In genomic region chr4:73244941-73245601, GRCh38 we compare ENCODE assay signal across 29 cellular contexts. TPM values are rescaled to one million over a fixed set of nuclear protein-coding genes. Genes with fewer than 3 reads are reported as not detected.
DNase-seq lines count a peak whose midpoint lies in the region; ATAC-seq, FAIRE-seq and TF ChIP-seq lines count a peak whose summit lies in the region.
"Had no signal": no experiment of that assay in that cellular context is flagged by ENCODE, and none has a peak within 500 bp of the region (broad histone marks: within the 10 kb centered on the region; RNA-seq: fewer than 3 reads in every experiment).

No MANE protein-coding gene starts in this region.

- DNase-seq in activated CD8-positive, alpha-beta T cell treated with anti-CD3 and anti-CD28 coated beads for 36 hours = no peak
- DNase-seq in activated CD8-positive, alpha-beta T cell treated with anti-CD3 and anti-CD28 coated beads, Interleukin-2, amount 10 ng/mL, durations not matched to agents 7 days and 5 days = no peak
- DNase-seq in D721Med (ENCODE audit: insufficient read length, low spot score) = no peak
- no peak for DNase-seq in endodermal cell
- no peak for DNase-seq in mucosa of descending colon
- no peak for DNase-seq in COLO829 (ENCODE audit: low spot score)
- no peak for DNase-seq in activated gamma-delta T cell (lab: John Stamatoyannopoulos, UW)
- DNase-seq: activated CD4-positive, alpha-beta T cell treated with anti-CD3 and anti-CD28 coated beads, Interleukin-2, amount 10 ng/mL, durations not matched to agents 7 days and 5 days; activated CD8-positive, alpha-beta memory T cell treated with anti-CD3 and anti-CD28 coated beads, Interleukin-2, amount 50 U/mL, for 48 hours; activated gamma-delta T cell treated with Interleukin-2 at 50 U/mL for 16 hours; anterior cingulate cortex; COR-L47; DMS79 treated with DMSO at 0.1 percent for 48 hours; H7; hypothalamus; islet precursor cell; NCI-H1694; NCI-H526 treated with DMSO at 0.1 percent for 48 hours; stimulated activated CD4-positive, alpha-beta T cell treated with anti-CD3 and anti-CD28 coated beads, Interleukin-4, amount 100 ng/mL, for 1 hour; stimulated activated naive B cell treated with anti-CD40 and anti-IgM and Interleukin-4, amounts not matched to agents 10 μg/mL and 1 μg/mL and 100 μg/mL, for 72 hours; T-helper 2 cell; testis had no signal

- no peak overlapping the region for H3K27ac ChIP-seq in endodermal cell (ENCODE audit: low read depth, low read length)
- H3K27ac ChIP-seq: A549, coronary artery, gastroesophageal sphincter, right atrium auricular region, testis, vagina had no signal

- H3K36me3 Mint-ChIP-seq in activated CD8-positive, alpha-beta T cell treated with anti-CD3 and anti-CD28 coated beads for 36 hours (ENCODE audit: low read depth) = peaks cover 29% of the 10 kb centered on the region
- H3K36me3 Mint-ChIP-seq in activated CD8-positive, alpha-beta T cell treated with anti-CD3 and anti-CD28 coated beads, Interleukin-2, amount 10 ng/mL, durations not matched to agents 7 days and 5 days (ENCODE audit: low read depth) = peaks cover 30% of the 10 kb centered on the region
- peaks cover 24% of the 10 kb centered on the region for H3K36me3 Mint-ChIP-seq in endodermal cell (ENCODE audit: low read depth)

- WGBS in endodermal cell (ENCODE audit: insufficient coverage in 1 of 2, insufficient read length in 1 of 2), 2 experiments = 82 to 100% methylated on average over 3 to 4 of the region's 4 CpGs

- no peak overlapping the region for H3K4me3 Mint-ChIP-seq in activated CD8-positive, alpha-beta T cell treated with anti-CD3 and anti-CD28 coated beads for 36 hours
- no peak overlapping the region for H3K4me3 Mint-ChIP-seq in activated CD8-positive, alpha-beta T cell treated with anti-CD3 and anti-CD28 coated beads, Interleukin-2, amount 10 ng/mL, durations not matched to agents 7 days and 5 days
- H3K4me3 Mint-ChIP-seq in endodermal cell = no peak overlapping the region
- H3K4me3 Mint-ChIP-seq: activated CD4-positive, alpha-beta T cell treated with anti-CD3 and anti-CD28 coated beads, Interleukin-2, amount 10 ng/mL, durations not matched to agents 7 days and 5 days; stimulated activated naive B cell treated with anti-CD40 and anti-IgM and Interleukin-4, amounts not matched to agents 10 μg/mL and 1 μg/mL and 100 μg/mL, for 72 hours had no signal

- peaks cover 55% of the 10 kb centered on the region for H3K4me1 Mint-ChIP-seq in activated CD8-positive, alpha-beta T cell treated with anti-CD3 and anti-CD28 coated beads for 36 hours (ENCODE audit: low read depth)
- H3K4me1 Mint-ChIP-seq in activated CD8-positive, alpha-beta T cell treated with anti-CD3 and anti-CD28 coated beads, Interleukin-2, amount 10 ng/mL, durations not matched to agents 7 days and 5 days (ENCODE audit: low read depth) = peaks cover 19% of the 10 kb centered on the region
- peaks cover 33% of the 10 kb centered on the region for H3K4me1 Mint-ChIP-seq in endodermal cell

- TF ChIP-seq CTCF in activated CD8-positive, alpha-beta T cell treated with anti-CD3 and anti-CD28 coated beads for 36 hours (IDR thresholded peaks at IDR 0.05) = no peak
- TF ChIP-seq CTCF in D721Med (IDR thresholded peaks at IDR 0.05; ENCODE audit: insufficient read depth, missing control alignments) = no peak
- TF ChIP-seq CTCF in endodermal cell (conservative IDR thresholded peaks at IDR 0.05) = no peak
- no peak for TF ChIP-seq CTCF in mucosa of descending colon (IDR thresholded peaks at IDR 0.05)

- no peaks in the 10 kb centered on the region for H3K27me3 Mint-ChIP-seq in activated CD8-positive, alpha-beta T cell treated with anti-CD3 and anti-CD28 coated beads for 36 hours
- H3K27me3 Mint-ChIP-seq in activated CD8-positive, alpha-beta T cell treated with anti-CD3 and anti-CD28 coated beads, Interleukin-2, amount 10 ng/mL, durations not matched to agents 7 days and 5 days (ENCODE audit: low read depth) = no peaks in the 10 kb centered on the region
- H3K27me3 Mint-ChIP-seq in endodermal cell (ENCODE audit: insufficient read depth) = no peaks in the 10 kb centered on the region
- H3K27me3 Mint-ChIP-seq: activated CD4-positive, alpha-beta T cell treated with anti-CD3 and anti-CD28 coated beads, Interleukin-2, amount 10 ng/mL, durations not matched to agents 7 days and 5 days; stimulated activated naive B cell treated with anti-CD40 and anti-IgM and Interleukin-4, amounts not matched to agents 10 μg/mL and 1 μg/mL and 100 μg/mL, for 72 hours had no signal

- H3K4me3 ChIP-seq in endodermal cell (ENCODE audit: low read length) = peak overlapping the region; percentile 33
- H3K4me3 ChIP-seq in mucosa of descending colon = no peak overlapping the region
- H3K4me3 ChIP-seq: A549, coronary artery, gastroesophageal sphincter, right atrium auricular region, testis, vagina had no signal

- no peak for ATAC-seq in activated CD8-positive, alpha-beta T cell treated with anti-CD3 and anti-CD28 coated beads for 36 hours
- ATAC-seq in activated CD8-positive, alpha-beta T cell treated with anti-CD3 and anti-CD28 coated beads, Interleukin-2, amount 10 ng/mL, durations not matched to agents 7 days and 5 days = no peak
- ATAC-seq in mucosa of descending colon = peak; percentile 80
- ATAC-seq in GM18502 (IDR thresholded peaks at IDR 0.05; ENCODE audit: poor library complexity, unreplicated experiment) = no peak
- ATAC-seq: A549; gastroesophageal sphincter; stimulated activated naive B cell treated with anti-CD40 and anti-IgM and Interleukin-4, amounts not matched to agents 10 μg/mL and 1 μg/mL and 100 μg/mL, for 72 hours had no signal

- POLR2A ChIA-PET in activated CD8-positive, alpha-beta T cell treated with anti-CD3 and anti-CD28 coated beads for 36 hours (lab: Charles Lee) = interaction anchor here (0.8 to 1.6 kb wide), 4 partner anchors 8 to 14 kb away, joined by 3 to 5 read pairs (median 3); partner anchors contain the start of gene ANKRD17
- POLR2A ChIA-PET in activated CD8-positive, alpha-beta T cell treated with anti-CD3 and anti-CD28 coated beads, Interleukin-2, amount 10 ng/mL, durations not matched to agents 7 days and 5 days (lab: Charles Lee) = no interaction called here

- H3K9me3 ChIP-seq in endodermal cell (ENCODE audit: control insufficient read depth, low read length) (no peaks in the 10 kb centered on the region), mucosa of descending colon (no peaks in the 10 kb centered on the region)
- H3K9me3 ChIP-seq: A549, gastroesophageal sphincter, right atrium auricular region, testis, vagina had no signal

- H3K4me1 ChIP-seq in endodermal cell (ENCODE audit: control insufficient read depth, insufficient read depth, low read length) (peaks cover 10% of the 10 kb centered on the region), mucosa of descending colon (ENCODE audit: low read depth) (peaks cover 11% of the 10 kb centered on the region)
- H3K4me1 ChIP-seq: A549, testis had no signal

- no peak overlapping the region for H3K9ac ChIP-seq in endodermal cell (ENCODE audit: extremely low read depth, low read length, poor library complexity, severe bottlenecking)

- FAIRE-seq in D721Med (lab: Jason Lieb, UNC) = peak; percentile 93
- FAIRE-seq: A549, endometrium had no signal

- H3K36me3 ChIP-seq in endodermal cell (ENCODE audit: control insufficient read depth, insufficient read depth, low read length) (peaks cover 12% of the 10 kb centered on the region), mucosa of descending colon (ENCODE audit: low read depth) (no peaks in the 10 kb centered on the region)
- H3K36me3 ChIP-seq: gastroesophageal sphincter, right atrium auricular region, vagina had no signal

- H3K27me3 ChIP-seq in endodermal cell (ENCODE audit: control insufficient read depth, insufficient read depth, low read length, poor library complexity, severe bottlenecking) = no peaks in the 10 kb centered on the region
- H3K27me3 ChIP-seq: gastroesophageal sphincter, right atrium auricular region, testis, vagina had no signal

- no peaks in the 10 kb centered on the region for H3K9me3 Mint-ChIP-seq in activated CD8-positive, alpha-beta T cell treated with anti-CD3 and anti-CD28 coated beads for 36 hours
- no peaks in the 10 kb centered on the region for H3K9me3 Mint-ChIP-seq in activated CD8-positive, alpha-beta T cell treated with anti-CD3 and anti-CD28 coated beads, Interleukin-2, amount 10 ng/mL, durations not matched to agents 7 days and 5 days (ENCODE audit: insufficient read depth)
- no peaks in the 10 kb centered on the region for H3K9me3 Mint-ChIP-seq in endodermal cell
- H3K9me3 Mint-ChIP-seq: activated CD4-positive, alpha-beta T cell treated with anti-CD3 and anti-CD28 coated beads, Interleukin-2, amount 10 ng/mL, durations not matched to agents 7 days and 5 days; stimulated activated naive B cell treated with anti-CD40 and anti-IgM and Interleukin-4, amounts not matched to agents 10 μg/mL and 1 μg/mL and 100 μg/mL, for 72 hours had no signal

- CTCF ChIA-PET in activated CD8-positive, alpha-beta T cell treated with anti-CD3 and anti-CD28 coated beads for 36 hours (lab: Charles Lee) = interaction anchor here (3.2 kb wide), 1 partner anchor 12 kb away, joined by 10 read pairs; no protein-coding TSS in a partner anchor
- CTCF ChIA-PET in activated CD8-positive, alpha-beta T cell treated with anti-CD3 and anti-CD28 coated beads, Interleukin-2, amount 10 ng/mL, durations not matched to agents 7 days and 5 days (lab: Charles Lee) = interaction anchor here (1.4 kb wide), 1 partner anchor 12 kb away, joined by 6 read pairs; no protein-coding TSS in a partner anchor

- intact Hi-C loops in activated CD8-positive, alpha-beta T cell treated with anti-CD3 and anti-CD28 coated beads for 36 hours (cut with micrococcal nuclease) = no loop called here
- intact Hi-C loops in mucosa of descending colon (cut with DNase I, micrococcal nuclease) = loop anchor here in 1 of 2 donors (10.0 kb wide), 1 partner anchor 170 kb away; no protein-coding TSS in a partner anchor

- H3K27ac Mint-ChIP-seq in activated CD8-positive, alpha-beta T cell treated with anti-CD3 and anti-CD28 coated beads for 36 hours = peak overlapping the region; percentile 39
- H3K27ac Mint-ChIP-seq in activated CD8-positive, alpha-beta T cell treated with anti-CD3 and anti-CD28 coated beads, Interleukin-2, amount 10 ng/mL, durations not matched to agents 7 days and 5 days = no peak overlapping the region
- peak overlapping the region; percentile 94 for H3K27ac Mint-ChIP-seq in endodermal cell
- H3K27ac Mint-ChIP-seq: activated CD4-positive, alpha-beta T cell treated with anti-CD3 and anti-CD28 coated beads, Interleukin-2, amount 10 ng/mL, durations not matched to agents 7 days and 5 days; stimulated activated naive B cell treated with anti-CD40 and anti-IgM and Interleukin-4, amounts not matched to agents 10 μg/mL and 1 μg/mL and 100 μg/mL, for 72 hours had no signal

RNA-seq across cellular contexts. Expression of gene ANKRD17, which starts 13.5 kb away (rescaled TPM):
- total RNA-seq in activated CD8-positive, alpha-beta T cell treated with anti-CD3 and anti-CD28 coated beads for 36 hours = 10 to 100 TPM; 50.8 to 53.1 TPM
- 10 to 100 TPM; 45.8 to 46.6 TPM for total RNA-seq in activated CD8-positive, alpha-beta T cell treated with anti-CD3 and anti-CD28 coated beads, Interleukin-2, amount 10 ng/mL, durations not matched to agents 7 days and 5 days
- 10 to 100 TPM; 83.6 to 84.3 TPM for total RNA-seq in endodermal cell
- polyA plus RNA-seq in endodermal cell (2013, experiment 1 of 2) = 44.5 TPM
- 44.4 TPM for polyA plus RNA-seq in endodermal cell (2013, experiment 2 of 2)
- total RNA-seq in mucosa of descending colon = 10 to 100 TPM; 62.4 to 75.3 (median 70.4) TPM
